In genomic region chr11:86172894-86173293, GRCh38 we compare ENCODE assay signal across 1 cellular context.
A peak's percentile ranks its signal among the peaks of the same experiment; 100 is the strongest.
TF ChIP-seq lines count a peak whose summit lies in the region.

No MANE protein-coding gene starts in this region.

TF ChIP-seq in K562, 482 proteins besides CTCF, POLR2A, EP300 and RAD21 (continued from another document and continues in another):
- TF ChIP-seq ZBTB34 (CRISPR knock-in tag; IDR thresholded peaks at IDR 0.05) (no peak), NCOA6 (IDR thresholded peaks at IDR 0.05) (no peak), TAF9B (IDR thresholded peaks at IDR 0.05; ENCODE audit: partially characterized antibody) (no peak), U2AF1 (optimal IDR thresholded peaks at IDR 0.05; ENCODE audit: low read depth, low read length) (no peak), THAP7 (CRISPR knock-in tag; IDR thresholded peaks at IDR 0.05) (no peak), POLR2H (tag; IDR thresholded peaks at IDR 0.05; ENCODE audit: low read depth) (no peak), MEF2A (IDR thresholded peaks at IDR 0.05; ENCODE audit: control insufficient read depth, low read depth, low read length) (no peak), GTF2B (IDR thresholded peaks at IDR 0.05; ENCODE audit: extremely low read depth, insufficient read length) (no peak), SMAD1 (IDR thresholded peaks at IDR 0.05; ENCODE audit: low read depth, low read length, partially characterized antibody) (no peak), TEAD1 (CRISPR knock-in tag; IDR thresholded peaks at IDR 0.05) (peak in 1 of 2 experiments; percentile 37; a peak in 1 of 4 replicates), THRA (IDR thresholded peaks at IDR 0.05) (no peak), ESRRA (IDR thresholded peaks at IDR 0.05; ENCODE audit: borderline replicate concordance, low read depth) (no peak), ILK (tag; IDR thresholded peaks at IDR 0.05; ENCODE audit: borderline replicate concordance, low read depth) (no peak), ZBTB2 (IDR thresholded peaks at IDR 0.05) (no peak), SRSF1 (IDR thresholded peaks at IDR 0.05; ENCODE audit: low read depth, low read length) (no peak), ZFP36 (IDR thresholded peaks at IDR 0.05; ENCODE audit: low read depth, low read length, partially characterized antibody) (no peak), HIVEP1 (CRISPR knock-in tag; IDR thresholded peaks at IDR 0.05) (no peak), ZNF445 (CRISPR knock-in tag; IDR thresholded peaks at IDR 0.05; ENCODE audit: low read depth) (no peak), ZNF395 (CRISPR knock-in tag; IDR thresholded peaks at IDR 0.05) (0 out of 2 replicates have a peak, but pooled peaks have one; percentile 39), PREB (CRISPR knock-in tag; IDR thresholded peaks at IDR 0.05) (no peak), ZNF3 (CRISPR knock-in tag; IDR thresholded peaks at IDR 0.05) (no peak), CBX3 (IDR thresholded peaks at IDR 0.05; ENCODE audit: borderline replicate concordance in 1 of 2, low read length in 2 of 2) (no peak), PRDM10 (IDR thresholded peaks at IDR 0.05; ENCODE audit: partially characterized antibody) (no peak), ARID1B (IDR thresholded peaks at IDR 0.05) (peak; percentile 37; the same call in 1 of the 2 replicates), KLF6 (CRISPR knock-in tag; IDR thresholded peaks at IDR 0.05; ENCODE audit: borderline replicate concordance) (0 out of 2 replicates have a peak, but pooled peaks have one; percentile 11), POU5F1 (IDR thresholded peaks at IDR 0.05; ENCODE audit: borderline replicate concordance, low read depth, low read length, partially characterized antibody) (no peak), SIN3A (IDR thresholded peaks at IDR 0.05; ENCODE audit: borderline replicate concordance in 2 of 2, control insufficient read depth in 1 of 2, low read depth in 2 of 2, low read length in 2 of 2) (no peak), TRIM25 (IDR thresholded peaks at IDR 0.05; ENCODE audit: borderline replicate concordance) (no peak), ZNF398 (CRISPR knock-in tag; IDR thresholded peaks at IDR 0.05) (no peak), STAT5A (IDR thresholded peaks at IDR 0.05; ENCODE audit: borderline replicate concordance, low read length) (no peak), SPI1 (IDR thresholded peaks at IDR 0.05; ENCODE audit: borderline replicate concordance, low read depth, low read length) (no peak), PKNOX1 (IDR thresholded peaks at IDR 0.05) (no peak), TCF3 (CRISPR knock-in tag; IDR thresholded peaks at IDR 0.05) (no peak; the same call in 1 of the 2 replicates), NR2F6 (CRISPR knock-in tag; IDR thresholded peaks at IDR 0.05) (no peak), PRPF4 (IDR thresholded peaks at IDR 0.05; ENCODE audit: insufficient read depth, low read depth, low read length, poor library complexity, severe bottlenecking) (no peak), TAF15 (IDR thresholded peaks at IDR 0.05; ENCODE audit: low read depth, low read length) (no peak), LCOR (CRISPR knock-in tag; IDR thresholded peaks at IDR 0.05) (no peak), ZNF449 (CRISPR knock-in tag; IDR thresholded peaks at IDR 0.05) (0 out of 2 replicates have a peak, but pooled peaks have one; percentile 42), RBM17 (IDR thresholded peaks at IDR 0.05; ENCODE audit: borderline replicate concordance, low read depth, low read length) (no peak), KLF10 (CRISPR knock-in tag; IDR thresholded peaks at IDR 0.05) (no peak)
